ENCODE assay signal across 8 cellular contexts in the genomic region with DNA sequence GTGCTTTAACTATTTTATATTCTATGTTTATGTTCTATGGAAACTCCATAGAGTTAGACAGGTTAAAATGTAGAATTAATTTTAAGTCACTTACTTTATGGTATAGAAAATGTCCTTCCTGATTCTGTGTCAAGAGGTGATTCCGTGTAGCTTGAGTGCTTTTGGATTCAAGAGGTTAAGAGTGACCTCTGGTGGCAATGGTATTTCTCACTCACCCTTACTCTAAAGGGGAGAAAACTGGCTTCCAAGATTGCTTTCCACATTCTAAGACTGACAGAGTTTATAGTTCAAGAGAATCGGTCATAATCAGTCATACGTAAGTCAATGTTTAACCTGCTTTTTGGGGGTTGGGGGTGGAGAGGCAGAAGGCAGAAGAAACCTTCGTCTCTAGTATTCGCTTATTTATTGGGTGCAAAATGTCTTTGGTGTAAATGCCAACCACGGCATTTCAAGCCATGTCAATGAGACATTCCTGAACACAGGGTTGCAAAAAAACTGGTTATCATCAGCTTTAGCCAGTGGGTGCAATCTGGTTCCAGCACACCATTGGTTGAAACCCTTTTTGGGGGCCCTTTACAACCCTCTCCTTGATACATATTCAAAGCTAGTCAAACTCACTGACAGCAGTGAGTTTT.
DNase-seq lines count a peak whose midpoint lies in the region; ATAC-seq and TF ChIP-seq lines count a peak whose summit lies in the region.

No MANE protein-coding gene starts in this region.

- no peaks in the 10 kb centered on the region for H3K9me3 ChIP-seq in right lobe of liver

- TF ChIP-seq CTCF in right lobe of liver (IDR thresholded peaks at IDR 0.05): peak; percentile 31 to 58 (median 56)

- peak; percentile 66 for ATAC-seq in GM18517 (IDR thresholded peaks at IDR 0.05; ENCODE audit: unreplicated experiment)
- peak; percentile 77 for ATAC-seq in HG03175 (IDR thresholded peaks at IDR 0.05; ENCODE audit: unreplicated experiment)
- peak; percentile 80 to 85 (median 83) for ATAC-seq in right lobe of liver

- intact Hi-C loops in right lobe of liver (cut with DNase I): loop anchor here (10.0 kb wide), 1 partner anchor 308 kb away; no protein-coding TSS in a partner anchor

- 3% methylated on average over 4 of the region's 6 CpGs for WGBS in right lobe of liver (ENCODE audit: insufficient coverage, low coverage, low lambda C conversion rate, missing lambda C conversion rate)

- H3K27ac ChIP-seq in right lobe of liver: no peak overlapping the region

- H3K4me3 ChIP-seq in right lobe of liver: no peak overlapping the region

- no peaks in the 10 kb centered on the region for H3K36me3 ChIP-seq in right lobe of liver

- H3K27me3 ChIP-seq in right lobe of liver: no peaks in the 10 kb centered on the region

- H3K4me1 ChIP-seq in right lobe of liver: no peaks in the 10 kb centered on the region

- DNase-seq in AG08395 (ENCODE audit: low spot score): peak; percentile 65
- peak; percentile 35 for DNase-seq in NCI-H526 treated with DMSO at 0.1 percent for 48 hours (lab: John Stamatoyannopoulos, UW)
- peak; percentile 7 for DNase-seq in cerebellum (ENCODE audit: low spot score)
- DNase-seq in right lobe of liver: no peak
- no peak for DNase-seq in stimulated activated CD4-positive, alpha-beta T cell treated with anti-CD3 and anti-CD28 coated beads, Interleukin-1b, Interleukin-23, amount 100 ng/mL, for 48 hours
- DNase-seq in activated CD8-positive, alpha-beta memory T cell treated with anti-CD3 and anti-CD28 coated beads for 24 hours: no peak

- no peak for TF ChIP-seq POLR2A in right lobe of liver (IDR thresholded peaks at IDR 0.05)

Comparison
In these comparisons a context has a peak if more than half of its experiments do, and no peak if none do; other contexts are left out.
1. DNase-seq: peak in AG08395 (single experiment), NCI-H526 treated with DMSO at 0.1 percent for 48 hours (single experiment) and cerebellum (single experiment); none in right lobe of liver (0 of 3), stimulated activated CD4-positive, alpha-beta T cell treated with anti-CD3 and anti-CD28 coated beads, Interleukin-1b, Interleukin-23, amount 100 ng/mL, for 48 hours (single experiment) and activated CD8-positive, alpha-beta memory T cell treated with anti-CD3 and anti-CD28 coated beads for 24 hours (single experiment).
2. Peak in every context shown above with its lines, with median percentiles within 50 percentile points of each other: ATAC-seq.